In the genomic region with DNA sequence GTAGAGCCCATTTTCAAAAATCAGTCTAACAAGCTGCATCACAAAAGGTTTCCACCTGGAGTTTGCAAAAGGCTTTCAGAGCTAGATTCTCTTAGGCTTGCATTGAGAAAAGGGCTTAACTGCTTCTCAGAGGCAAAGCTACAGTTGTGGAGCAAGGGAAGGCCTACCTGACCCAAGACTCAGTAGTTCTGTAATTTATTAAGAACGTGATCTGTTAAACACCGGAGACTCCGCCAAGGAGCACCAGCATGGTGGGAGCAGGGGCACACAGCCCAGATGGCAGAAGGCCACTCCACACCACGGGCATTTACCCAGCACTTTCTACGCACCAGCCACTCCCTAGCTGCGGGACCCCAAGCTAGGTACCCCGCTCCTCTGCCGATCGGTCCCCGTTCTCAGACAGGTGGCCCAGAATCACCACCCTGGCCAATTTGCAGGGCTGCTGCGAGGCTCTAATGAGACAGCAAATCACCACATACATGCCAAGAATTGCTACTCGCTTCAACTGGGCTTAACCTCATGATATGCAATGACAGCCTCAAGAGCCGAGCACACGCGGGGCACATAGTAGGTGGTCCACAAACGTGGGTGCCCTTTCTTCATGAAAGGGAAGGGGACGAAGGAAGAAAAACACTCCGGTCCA, we compare ENCODE assay signal across 1 cellular context.
TF ChIP-seq lines count a peak whose summit lies in the region.

No MANE protein-coding gene starts in this region.

TF ChIP-seq in HCT116, 20 proteins besides CTCF, POLR2A, EP300 and RAD21 (continued from another document):
- TF ChIP-seq, protein P1, sequence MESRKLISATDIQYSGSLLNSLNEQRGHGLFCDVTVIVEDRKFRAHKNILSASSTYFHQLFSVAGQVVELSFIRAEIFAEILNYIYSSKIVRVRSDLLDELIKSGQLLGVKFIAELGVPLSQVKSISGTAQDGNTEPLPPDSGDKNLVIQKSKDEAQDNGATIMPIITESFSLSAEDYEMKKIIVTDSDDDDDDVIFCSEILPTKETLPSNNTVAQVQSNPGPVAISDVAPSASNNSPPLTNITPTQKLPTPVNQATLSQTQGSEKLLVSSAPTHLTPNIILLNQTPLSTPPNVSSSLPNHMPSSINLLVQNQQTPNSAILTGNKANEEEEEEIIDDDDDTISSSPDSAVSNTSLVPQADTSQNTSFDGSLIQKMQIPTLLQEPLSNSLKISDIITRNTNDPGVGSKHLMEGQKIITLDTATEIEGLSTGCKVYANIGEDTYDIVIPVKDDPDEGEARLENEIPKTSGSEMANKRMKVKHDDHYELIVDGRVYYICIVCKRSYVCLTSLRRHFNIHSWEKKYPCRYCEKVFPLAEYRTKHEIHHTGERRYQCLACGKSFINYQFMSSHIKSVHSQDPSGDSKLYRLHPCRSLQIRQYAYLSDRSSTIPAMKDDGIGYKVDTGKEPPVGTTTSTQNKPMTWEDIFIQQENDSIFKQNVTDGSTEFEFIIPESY (IDR thresholded peaks at IDR 0.05; ENCODE audit: extremely low read depth, insufficient replicate concordance, low read length) = no peak
- TF ChIP-seq SP1 (IDR thresholded peaks at IDR 0.05; ENCODE audit: low read depth) (no peak), EZH2 (IDR thresholded peaks at IDR 0.05) (no peak), EZH2phosphoT487 (IDR thresholded peaks at IDR 0.05; ENCODE audit: borderline replicate concordance) (no peak), YY1 (IDR thresholded peaks at IDR 0.05; ENCODE audit: extremely low read depth, insufficient replicate concordance, low read depth, low read length) (no peak), SRF (IDR thresholded peaks at IDR 0.05; ENCODE audit: low read depth) (no peak)
TF ChIP-seq in HCT116: peak in this region for 0.
